26 cellular contexts compared by ENCODE assay signal in genomic region chr2:189066037-189066436, GRCh38.
"Had no signal": no experiment of that assay in that cellular context is flagged by ENCODE, and none has a peak within 500 bp of the region (broad histone marks: within the 10 kb centered on the region; RNA-seq: fewer than 3 reads in every experiment).

No MANE protein-coding gene starts in this region.

- H3K4me3 Mint-ChIP-seq: activated naive CD8-positive, alpha-beta T cell; activated T-cell treated with anti-CD3 and anti-CD28 coated beads, Interleukin-2, amount 50 U/mL, for 4 hours; natural killer cell; stimulated activated naive CD8-positive, alpha-beta T cell treated with anti-CD3 and anti-CD28 coated beads, Interleukin-15, Interleukin-2, amounts not matched to agents 100 ng/mL and 50 ng/mL, for 24 hours; T-cell; T-helper 2 cell treated with Interferon-gamma antibody and Interleukin-4, amounts not matched to agents 5 μg/mL and 100 μg/mL, for 36 hours had no signal

- ATAC-seq: activated T-cell treated with anti-CD3 and anti-CD28 coated beads, Interleukin-2, amount 50 U/mL, for 4 hours; gastrocnemius medialis; natural killer cell; pancreas; right cardiac atrium; T-cell had no signal

- H3K36me3 ChIP-seq: gastrocnemius medialis, pancreas, thyroid gland had no signal

- H3K4me3 ChIP-seq: gastrocnemius medialis, left ventricle myocardium inferior, pancreas, thyroid gland had no signal

- H3K4me1 Mint-ChIP-seq: natural killer cell, T-cell had no signal

- H3K27ac ChIP-seq: gastrocnemius medialis, left ventricle myocardium inferior, pancreas, thyroid gland had no signal

- H3K9me3 ChIP-seq: gastrocnemius medialis, left ventricle myocardium inferior, thyroid gland had no signal

- H3K36me3 Mint-ChIP-seq: natural killer cell, T-cell had no signal

- H3K27me3 ChIP-seq: gastrocnemius medialis, pancreas, thyroid gland had no signal

- H3K9me3 Mint-ChIP-seq: activated T-cell treated with anti-CD3 and anti-CD28 coated beads, Interleukin-2, amount 50 U/mL, for 4 hours; activated T-helper 2 cell treated with anti-CD3 and anti-CD28 coated beads, Interferon-gamma antibody, Interleukin-2, Interleukin-4, amounts not matched to agents 10 μg/mL and 5 μg/mL and 100 μg/mL, durations not matched to agents 14 hours and 24 hours and 36 hours; stimulated activated naive CD8-positive, alpha-beta T cell treated with anti-CD3 and anti-CD28 coated beads, Interleukin-15, Interleukin-2, amounts not matched to agents 100 ng/mL and 50 ng/mL, for 24 hours; T-cell; T-helper 2 cell treated with Interferon-gamma antibody and Interleukin-4, amounts not matched to agents 5 μg/mL and 100 μg/mL, for 36 hours had no signal

- H3K27me3 Mint-ChIP-seq: activated naive CD8-positive, alpha-beta T cell; stimulated activated naive CD8-positive, alpha-beta T cell treated with anti-CD3 and anti-CD28 coated beads, Interleukin-15, Interleukin-2, amounts not matched to agents 100 ng/mL and 50 ng/mL, for 24 hours had no signal

- H3K4me1 ChIP-seq: left ventricle myocardium inferior, pancreas, thyroid gland had no signal

- H3K27ac Mint-ChIP-seq: activated naive CD8-positive, alpha-beta T cell; activated T-helper 2 cell treated with anti-CD3 and anti-CD28 coated beads, Interferon-gamma antibody, Interleukin-2, Interleukin-4, amounts not matched to agents 10 μg/mL and 5 μg/mL and 100 μg/mL, durations not matched to agents 14 hours and 24 hours and 36 hours; natural killer cell; stimulated activated naive CD8-positive, alpha-beta T cell treated with anti-CD3 and anti-CD28 coated beads, Interleukin-15, Interleukin-2, amounts not matched to agents 100 ng/mL and 50 ng/mL, for 24 hours; T-cell; T-helper 2 cell treated with Interferon-gamma antibody and Interleukin-4, amounts not matched to agents 5 μg/mL and 100 μg/mL, for 36 hours had no signal

- FAIRE-seq: endometrium, pancreas had no signal

- DNase-seq: activated CD4-positive, alpha-beta T cell treated with anti-CD3 and anti-CD28 coated beads for 1 hour; activated CD4-positive, alpha-beta T cell treated with anti-CD3 and anti-CD28 coated beads, Interleukin-2, amount 50 U/mL, for 1 hour; activated CD8-positive, alpha-beta memory T cell treated with anti-CD3 and anti-CD28 coated beads for 24 hours; activated CD8-positive, alpha-beta memory T cell treated with anti-CD3 and anti-CD28 coated beads, Interleukin-2, amount 50 U/mL, for 4 hours; activated naive CD4-positive, alpha-beta T cell; activated T-cell treated with anti-CD3 and anti-CD28 coated beads, Interleukin-2, amount 50 U/mL, for 4 hours; effector CD4-positive, alpha-beta T cell; erythroblast; gastrocnemius medialis; hippocampal formation; kidney glomerular epithelial cell; left ventricle myocardium inferior; midbrain; natural killer cell; pancreas; right cardiac atrium; stimulated activated CD4-positive, alpha-beta T cell treated with anti-CD3 and anti-CD28 coated beads, Interleukin-12 subunit alpha, Interleukin-12 subunit beta, amount 100 ng/mL, for 4 hours; stimulated activated CD4-positive, alpha-beta T cell treated with anti-CD3 and anti-CD28 coated beads, Interleukin-4, amount 100 ng/mL, for 4 hours; substantia nigra; T-cell; thyroid gland had no signal
